8 cellular contexts compared by ENCODE assay signal in genomic region chr10:78756604-78757442, GRCh38.
DNase-seq lines count a peak whose midpoint lies in the region; ATAC-seq and TF ChIP-seq lines count a peak whose summit lies in the region.

No MANE protein-coding gene starts in this region.

- no peak overlapping the region for H2AFZ ChIP-seq in hepatocyte
- no peak overlapping the region for H2AFZ ChIP-seq in MM.1S (ENCODE audit: low read length)

- H3K27me3 ChIP-seq in BJ (ENCODE audit: control insufficient read depth, insufficient read depth, low read length): no peaks in the 10 kb centered on the region
- no peaks in the 10 kb centered on the region for H3K27me3 ChIP-seq in hepatocyte
- no peaks in the 10 kb centered on the region for H3K27me3 ChIP-seq in sigmoid colon
- no peaks in the 10 kb centered on the region for H3K27me3 ChIP-seq in MM.1S (replicated peaks; ENCODE audit: insufficient read depth, low read length)

- no peak overlapping the region for H3K9ac ChIP-seq in MM.1S (ENCODE audit: low read length)

- H3K79me2 ChIP-seq in hepatocyte: no peaks in the 10 kb centered on the region
- H3K79me2 ChIP-seq in MM.1S (ENCODE audit: low read length): no peaks in the 10 kb centered on the region

- WGBS in hepatocyte (ENCODE audit: low lambda C conversion rate, missing lambda C conversion rate): 58% methylated on average over 19 of the region's 19 CpGs
- WGBS in sigmoid colon, 2 donors: 54 to 61% methylated on average over 19 of the region's 19 CpGs

- H3K36me3 ChIP-seq in BJ (ENCODE audit: control insufficient read depth, insufficient read depth, low read length) (no peaks in the 10 kb centered on the region), hepatocyte (replicated peaks; ENCODE audit: insufficient read depth, low read depth) (no peaks in the 10 kb centered on the region), sigmoid colon (no peaks in the 10 kb centered on the region), MM.1S (replicated peaks; ENCODE audit: insufficient read depth, low read length) (no peaks in the 10 kb centered on the region)

- H3F3A ChIP-seq in MM.1S (ENCODE audit: insufficient read depth, low read length): no peaks in the 10 kb centered on the region

- peak in 2 of 4 donors; percentile 61 to 78 for TF ChIP-seq EP300 in sigmoid colon (IDR thresholded peaks at IDR 0.05)

- POLR2A ChIA-PET in BJ (lab: Charles Lee): interaction anchor here (0.8 kb wide), 1 partner anchor 1618 kb away, joined by 3 read pairs; no protein-coding TSS in a partner anchor

- H4K20me1 ChIP-seq in hepatocyte (ENCODE audit: insufficient read depth, poor library complexity, severe bottlenecking) (no peaks in the 10 kb centered on the region), MM.1S (ENCODE audit: insufficient read depth, low read length) (no peaks in the 10 kb centered on the region)

- H3K4me1 ChIP-seq in hepatocyte (ENCODE audit: insufficient read depth) (peaks cover 42% of the 10 kb centered on the region), sigmoid colon (peaks cover 0 to 23% (median 18%) of the 10 kb centered on the region in 4 donors), MM.1S (ENCODE audit: low read length) (no peaks in the 10 kb centered on the region)

- H3K9me2 ChIP-seq in hepatocyte (replicated peaks; ENCODE audit: insufficient read depth): no peaks in the 10 kb centered on the region
- no peaks in the 10 kb centered on the region for H3K9me2 ChIP-seq in MM.1S (replicated peaks; ENCODE audit: insufficient read depth, low read length)

- no peak overlapping the region for H3K4me3 ChIP-seq in BJ (ENCODE audit: low read depth, low read length)
- no peak overlapping the region for H3K4me3 ChIP-seq in astrocyte of the cerebellum (ENCODE audit: low read depth, low read length)
- H3K4me3 ChIP-seq in hepatocyte: no peak overlapping the region
- H3K4me3 ChIP-seq in sigmoid colon: no peak overlapping the region
- no peak overlapping the region for H3K4me3 ChIP-seq in MM.1S (ENCODE audit: low read length)

- H3K9me3 ChIP-seq in hepatocyte (ENCODE audit: low read depth) (no peaks in the 10 kb centered on the region), sigmoid colon (no peaks in the 10 kb centered on the region), MM.1S (replicated peaks; ENCODE audit: insufficient read depth, low read length) (no peaks in the 10 kb centered on the region)

- in situ Hi-C loops in astrocyte of the cerebellum (cut with HindIII; ENCODE audit: low sequenced_read_pairs): loop anchor here (10.0 kb wide), 1 partner anchor 712 kb away; no protein-coding TSS in a partner anchor

- ATAC-seq in HG02623 (IDR thresholded peaks at IDR 0.05; ENCODE audit: unreplicated experiment): no peak

- intact Hi-C loops in sigmoid colon (cut with DNase I): loop anchor here (5.0 to 10.0 kb wide), 2 partner anchors 452 to 545 kb away; no protein-coding TSS in a partner anchor

- CTCF ChIA-PET in BJ (lab: Yijun Ruan, JAX): interaction anchor here (0.6 to 2.5 kb wide), 4 partner anchors 10 to 696 kb away, joined by 3 to 6 read pairs (median 5); no protein-coding TSS in a partner anchor

- no peak for TF ChIP-seq POLR2A in sigmoid colon (IDR thresholded peaks at IDR 0.05)

- TF ChIP-seq CTCF in BJ (IDR thresholded peaks at IDR 0.05; ENCODE audit: insufficient read depth, low read depth, low read length): no peak
- no peak for TF ChIP-seq CTCF in astrocyte of the cerebellum (IDR thresholded peaks at IDR 0.05; ENCODE audit: low read depth, low read length, missing control alignments)
- no peak for TF ChIP-seq CTCF in hepatocyte (IDR thresholded peaks at IDR 0.05; ENCODE audit: poor library complexity)
- TF ChIP-seq CTCF in sigmoid colon (IDR thresholded peaks at IDR 0.05): no peak
- TF ChIP-seq CTCF in MM.1S (IDR thresholded peaks at IDR 0.05; ENCODE audit: low read length): no peak

- DNase-seq in BJ (ENCODE audit: low read depth) (peak; percentile 92), LoVo (ENCODE audit: low spot score) (peak; percentile 30), astrocyte of the cerebellum (ENCODE audit: low read depth) (peak; percentile 84), hepatocyte (ENCODE audit: low spot score) (peak; percentile 90), sigmoid colon (peak; percentile 95), DMS79 (lab: John Stamatoyannopoulos, UW) (no peak), MM.1S (no peak)

- H3K27ac ChIP-seq in hepatocyte (peak overlapping the region; percentile 77), sigmoid colon (peak overlapping the region; percentile 45 to 74 (median 68)), MM.1S (ENCODE audit: low read length) (no peak overlapping the region)

- H3K4me2 ChIP-seq in hepatocyte (no peak overlapping the region), MM.1S (ENCODE audit: low read depth, low read length) (no peak overlapping the region)

Comparison
In these comparisons a context has a peak if more than half of its experiments do, and no peak if none do; other contexts are left out.
1. DNase-seq: peak in BJ (single experiment), LoVo (single experiment), astrocyte of the cerebellum (single experiment), hepatocyte (single experiment) and sigmoid colon (single experiment); none in DMS79 (single experiment) and MM.1S (single experiment).